Comparison of ENCODE assay signal across 20 cellular contexts in the genomic region with DNA sequence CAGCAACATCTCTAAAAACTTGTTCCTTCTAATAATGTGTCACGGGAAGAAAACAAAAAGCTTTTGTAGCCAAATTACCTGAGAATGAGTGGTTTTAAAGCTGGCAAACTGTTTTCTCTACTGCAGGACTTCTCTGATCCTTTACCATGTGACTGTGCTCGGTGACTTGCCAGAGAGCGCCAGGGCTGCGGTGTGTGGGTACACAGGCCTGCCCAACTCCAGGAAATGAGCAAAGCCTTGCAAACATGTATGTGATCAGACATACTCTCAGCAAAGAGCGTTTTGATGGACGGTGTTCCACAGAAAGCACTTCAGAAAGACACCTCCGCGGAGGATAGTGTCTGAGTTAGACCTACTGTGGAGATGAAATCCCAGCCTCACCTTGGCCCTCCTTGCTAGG.
A peak's percentile ranks its signal among the peaks of the same experiment; 100 is the strongest.
DNase-seq lines count a peak whose midpoint lies in the region; FAIRE-seq and TF ChIP-seq lines count a peak whose summit lies in the region.
"Had no signal": no experiment of that assay in that cellular context is flagged by ENCODE, and none has a peak within 500 bp of the region (broad histone marks: within the 10 kb centered on the region; RNA-seq: fewer than 3 reads in every experiment).

No MANE protein-coding gene starts in this region.

- CTCF ChIA-PET in H1 (lab: Charles Lee; ENCODE audit: partially characterized antibody) = interaction anchor here (1.8 to 3.4 kb wide), 3 partner anchors 9 to 22 kb away, joined by 5 to 18 read pairs (median 10); no protein-coding TSS in a partner anchor
- CTCF ChIA-PET in CD8-positive, alpha-beta memory T cell (lab: Charles Lee) = no interaction called here

- H3K36me3 ChIP-seq in Loucy (ENCODE audit: insufficient read depth, low read length) (no peaks in the 10 kb centered on the region), H1 (ENCODE audit: control insufficient read depth in 2 of 4, insufficient read depth in 4 of 4, low read length in 3 of 4) (no peaks in the 10 kb centered on the region), trophoblast cell (ENCODE audit: control insufficient read depth in 1 of 2, insufficient read depth in 2 of 2, low read length in 2 of 2) (no peaks in the 10 kb centered on the region)
- H3K36me3 ChIP-seq in CD8-positive, alpha-beta memory T cell (ENCODE audit: insufficient read depth, low read length) = no peaks in the 10 kb centered on the region
- H3K36me3 ChIP-seq: BE2C had no signal

- H3K27ac Mint-ChIP-seq in CD8-positive, alpha-beta memory T cell = no peak overlapping the region
- H3K27ac Mint-ChIP-seq: CD4-positive, alpha-beta memory T cell; H9 had no signal

- H3K23me2 ChIP-seq in H1 (ENCODE audit: low read depth, low read length) = no peaks in the 10 kb centered on the region

- H3K18ac ChIP-seq in H1 (ENCODE audit: extremely low read depth, low read length) (no peak overlapping the region), trophoblast cell (ENCODE audit: low read length) (no peak overlapping the region)

- H3K23ac ChIP-seq in H1 (ENCODE audit: insufficient read length) (no peak overlapping the region), trophoblast cell (ENCODE audit: low read length) (no peak overlapping the region)

- no peaks in the 10 kb centered on the region for H3F3A ChIP-seq in Loucy (ENCODE audit: low read depth)

- H3K4me3 ChIP-seq in Loucy (ENCODE audit: low read length, poor library complexity, severe bottlenecking) (no peak overlapping the region), H1 (ENCODE audit: extremely low read depth in 1 of 4, insufficient read depth in 2 of 4, low read depth in 3 of 4, low read length in 4 of 4) (no peak overlapping the region), trophoblast cell (ENCODE audit: low read depth, low read length) (no peak overlapping the region)
- no peak overlapping the region for H3K4me3 ChIP-seq in CD8-positive, alpha-beta memory T cell (ENCODE audit: low read length)
- H3K4me3 ChIP-seq: A549, GM23248 had no signal

- WGBS in H1 (ENCODE audit: extremely low coverage in 1 of 2, insufficient coverage in 1 of 2, insufficient read length in 1 of 2, insufficient replicate concordance in 2 of 2, low coverage in 1 of 2, low lambda C conversion rate in 2 of 2, missing lambda C conversion rate in 1 of 2), 2 experiments = 80% methylated on average over 8 of the region's 8 CpGs; no CpG with 5 or more reads in 1 of the 2 experiments
- WGBS in trophoblast cell (ENCODE audit: extremely low coverage, insufficient coverage, insufficient read length) = no CpG with 5 or more reads among the region's 8 CpGs

- H3K9me2 ChIP-seq in Loucy (replicated peaks; ENCODE audit: low read depth, low read length) = no peaks in the 10 kb centered on the region

- no peak overlapping the region for H3K27ac ChIP-seq in H1 (ENCODE audit: low read depth, low read length)
- no peak overlapping the region for H3K27ac ChIP-seq in CD8-positive, alpha-beta memory T cell (ENCODE audit: low read depth, low read length)
- H3K27ac ChIP-seq in trophoblast cell (ENCODE audit: low read depth, low read length) = no peak overlapping the region
- H3K27ac ChIP-seq: A549, C4-2B, GM23248 had no signal

- H2BK120ac ChIP-seq in H1 (replicated peaks; ENCODE audit: low read depth, low read length) (no peak overlapping the region), trophoblast cell (ENCODE audit: insufficient read depth, low read length, poor library complexity) (no peak overlapping the region)

- no peak overlapping the region for H4K8ac ChIP-seq in H1 (ENCODE audit: extremely low read depth, insufficient read depth, low read length)
- H4K8ac ChIP-seq in trophoblast cell (ENCODE audit: low read depth, low read length) = no peak overlapping the region

- no peak overlapping the region for H2BK15ac ChIP-seq in H1 (ENCODE audit: low read length)

- TF ChIP-seq CTCF in Loucy (conservative IDR thresholded peaks at IDR 0.05; ENCODE audit: low read length) = no peak
- no peak for TF ChIP-seq CTCF in H1 (IDR thresholded peaks at IDR 0.05; ENCODE audit: control extremely low read depth in 1 of 3, insufficient read depth in 1 of 3, low read depth in 1 of 3, low read length in 3 of 3)

- peak; percentile 27 for DNase-seq in RPMI7951 (ENCODE audit: low read depth)
- DNase-seq in H1 (ENCODE audit: low read depth in 1 of 2, low spot score in 2 of 2) = no peak
- no peak for DNase-seq in CD8-positive, alpha-beta memory T cell
- no peak for DNase-seq in stimulated activated naive CD4-positive, alpha-beta T cell (lab: John Stamatoyannopoulos, UW)
- DNase-seq in trophoblast cell = no peak
- DNase-seq: BE2C; CD4-positive, alpha-beta memory T cell; COR-L47; DMS153; DMS79 treated with DMSO at 0.1 percent for 48 hours; GDM1; GM23248; H9; IMR-90 had no signal

- no peak for TF ChIP-seq POLR2A in H1 (IDR thresholded peaks at IDR 0.05; ENCODE audit: control extremely low read depth in 1 of 2, low read depth in 2 of 2, low read length in 2 of 2)

- peaks cover 0 to 2% (median 0%) of the 10 kb centered on the region in 5 donors for H3K9me3 Mint-ChIP-seq in CD8-positive, alpha-beta memory T cell
- H3K9me3 Mint-ChIP-seq: H9 had no signal

- H2AFZ ChIP-seq in Loucy (ENCODE audit: low read length) (0 out of 2 replicates have a peak overlapping the region, but pooled peaks have one; percentile 57), H1 (ENCODE audit: low read length) (no peak overlapping the region), trophoblast cell (ENCODE audit: insufficient read depth, low read length, poor library complexity) (no peak overlapping the region)
- H2AFZ ChIP-seq: GM23248 had no signal

- H2AK5ac ChIP-seq in H1 (ENCODE audit: low read depth, low read length) (no peak overlapping the region), trophoblast cell (ENCODE audit: low read length) (no peak overlapping the region)

- no peaks in the 10 kb centered on the region for H3K9me3 ChIP-seq in Loucy (ENCODE audit: insufficient read depth, low read depth, low read length)
- no peaks in the 10 kb centered on the region for H3K9me3 ChIP-seq in H1 (ENCODE audit: insufficient read depth in 2 of 2, low read depth in 1 of 2, low read length in 1 of 2)
- no peaks in the 10 kb centered on the region for H3K9me3 ChIP-seq in CD8-positive, alpha-beta memory T cell (ENCODE audit: low read length)
- no peaks in the 10 kb centered on the region for H3K9me3 ChIP-seq in trophoblast cell (ENCODE audit: insufficient read depth, low read depth, low read length)
- H3K9me3 ChIP-seq: A549, BE2C had no signal

- H3K14ac ChIP-seq in H1 (ENCODE audit: insufficient read length) (no peak overlapping the region), trophoblast cell (ENCODE audit: low read length) (no peak overlapping the region)

- H2BK5ac ChIP-seq in H1 (ENCODE audit: low read depth, low read length) (no peak overlapping the region), trophoblast cell (ENCODE audit: low read depth, low read length, poor library complexity) (no peak overlapping the region)

- H4K12ac ChIP-seq in trophoblast cell (ENCODE audit: low read depth, low read length) = no peak overlapping the region

- H4K91ac ChIP-seq in H1 (replicated peaks; ENCODE audit: insufficient read length, low read length) (no peak overlapping the region), trophoblast cell (ENCODE audit: low read depth, low read length) (no peak overlapping the region)

- H3K56ac ChIP-seq in H1 (replicated peaks; ENCODE audit: insufficient read length, low read depth, low read length) = no peak overlapping the region

- H2BK20ac ChIP-seq in H1 (ENCODE audit: low read length) = no peak overlapping the region

- no peaks in the 10 kb centered on the region for H3K4me1 Mint-ChIP-seq in CD8-positive, alpha-beta memory T cell
- H3K4me1 Mint-ChIP-seq: CD4-positive, alpha-beta memory T cell had no signal

- POLR2A ChIA-PET in H1 (lab: Charles Lee; ENCODE audit: partially characterized antibody) = interaction anchor here (1.0 kb wide), 1 partner anchor 21 kb away, joined by 3 read pairs; no protein-coding TSS in a partner anchor
- POLR2A ChIA-PET in CD8-positive, alpha-beta memory T cell (lab: Charles Lee) = no interaction called here

- H3K4me1 ChIP-seq in Loucy (ENCODE audit: insufficient read depth, low read length, poor library complexity, severe bottlenecking) (peaks cover 11% of the 10 kb centered on the region), H1 (replicated peaks in 1 of 4; ENCODE audit: control insufficient read depth in 3 of 4, insufficient read depth in 4 of 4, low read length in 3 of 4) (peaks cover 0 to 5% (median 2%) of the 10 kb centered on the region in 4 experiments; a peak in 2 of 7 replicates), trophoblast cell (ENCODE audit: control insufficient read depth in 1 of 2, insufficient read depth in 2 of 2, low read length in 2 of 2) (no peaks in the 10 kb centered on the region)
- no peaks in the 10 kb centered on the region for H3K4me1 ChIP-seq in CD8-positive, alpha-beta memory T cell (ENCODE audit: insufficient read depth, low read length)
- H3K4me1 ChIP-seq: A549, BE2C had no signal

- H3K79me1 ChIP-seq in H1 (ENCODE audit: low read depth, low read length) (no peaks in the 10 kb centered on the region), trophoblast cell (ENCODE audit: low read length) (no peaks in the 10 kb centered on the region)

- no peaks in the 10 kb centered on the region for H3K79me2 ChIP-seq in Loucy (ENCODE audit: insufficient read depth, low read length)
- H3K79me2 ChIP-seq in H1 (ENCODE audit: control insufficient read depth in 1 of 2, insufficient read depth in 2 of 2, low read length in 2 of 2) = no peaks in the 10 kb centered on the region
- H3K79me2 ChIP-seq in trophoblast cell (ENCODE audit: control insufficient read depth, insufficient read depth, low read length, poor library complexity) = no peaks in the 10 kb centered on the region

- no peak for TF ChIP-seq EP300 in H1 (IDR thresholded peaks at IDR 0.05; ENCODE audit: borderline replicate concordance in 1 of 2, low read depth in 2 of 2, low read length in 2 of 2)

- no peak for TF ChIP-seq RAD21 in H1 (IDR thresholded peaks at IDR 0.05 in 1 of 2, conservative IDR thresholded peaks at IDR 0.05 in 1 of 2; ENCODE audit: low read depth in 2 of 2, low read length in 2 of 2)

- H3K27me3 ChIP-seq in Loucy (ENCODE audit: insufficient read depth, low read length, poor library complexity, severe bottlenecking) (no peaks in the 10 kb centered on the region), H1 (replicated peaks in 1 of 4; ENCODE audit: control insufficient read depth in 3 of 4, extremely low read depth in 1 of 4, insufficient read depth in 3 of 4, low read length in 3 of 4) (no peaks in the 10 kb centered on the region), trophoblast cell (ENCODE audit: insufficient read depth, low read length) (no peaks in the 10 kb centered on the region)
- H3K27me3 ChIP-seq in CD8-positive, alpha-beta memory T cell (ENCODE audit: insufficient read depth, low read length, poor library complexity, severe bottlenecking) = no peaks in the 10 kb centered on the region
- H3K27me3 ChIP-seq: BE2C had no signal

- no peak overlapping the region for H3K9ac ChIP-seq in Loucy (ENCODE audit: low read depth, low read length, poor library complexity, severe bottlenecking)
- H3K9ac ChIP-seq in H1 (replicated peaks in 1 of 4; ENCODE audit: extremely low read depth in 1 of 4, low read depth in 3 of 4, low read length in 3 of 4) = no peak overlapping the region
- H3K9ac ChIP-seq in trophoblast cell (ENCODE audit: low read length) = no peak overlapping the region
- H3K9ac ChIP-seq: GM23248 had no signal

- peak overlapping the region; percentile 14 for H3K4me2 ChIP-seq in Loucy (ENCODE audit: low read depth, low read length, poor library complexity, severe bottlenecking)
- no peak overlapping the region for H3K4me2 ChIP-seq in H1 (ENCODE audit: insufficient read depth in 1 of 2, low read depth in 2 of 2, low read length in 2 of 2)
- H3K4me2 ChIP-seq in trophoblast cell (ENCODE audit: low read length) = no peak overlapping the region
- H3K4me2 ChIP-seq: A549 had no signal

- no peak overlapping the region for H3K4me3 Mint-ChIP-seq in CD8-positive, alpha-beta memory T cell
- H3K4me3 Mint-ChIP-seq: CD4-positive, alpha-beta memory T cell; H9 had no signal

- H2BK12ac ChIP-seq in H1 (ENCODE audit: low read depth, low read length) (0 out of 2 replicates have a peak overlapping the region, but pooled peaks have one; percentile 82), trophoblast cell (ENCODE audit: low read length) (no peak overlapping the region)

- H3K27me3 Mint-ChIP-seq in CD8-positive, alpha-beta memory T cell = peaks cover 4 to 13% of the 10 kb centered on the region in 2 donors
- H3K27me3 Mint-ChIP-seq: CD4-positive, alpha-beta memory T cell had no signal

- H4K20me1 ChIP-seq in Loucy (ENCODE audit: insufficient read depth, low read length, poor library complexity, severe bottlenecking) = no peaks in the 10 kb centered on the region
- no peaks in the 10 kb centered on the region for H4K20me1 ChIP-seq in H1 (replicated peaks in 1 of 2; ENCODE audit: control insufficient read depth in 1 of 2, insufficient read depth in 2 of 2, low read length in 2 of 2)

- H3K36me3 Mint-ChIP-seq in CD8-positive, alpha-beta memory T cell = no peaks in the 10 kb centered on the region
- H3K36me3 Mint-ChIP-seq: CD4-positive, alpha-beta memory T cell had no signal

- H3K4ac ChIP-seq in H1 (replicated peaks; ENCODE audit: insufficient read length, low read depth, low read length) (no peak overlapping the region), trophoblast cell (ENCODE audit: low read depth, low read length) (no peak overlapping the region)

- H4K5ac ChIP-seq in H1 (ENCODE audit: insufficient read length, low read depth, low read length) = no peak overlapping the region

- FAIRE-seq in H1 (lab: Jason Lieb, UNC) = no peak
- FAIRE-seq: A549, D721Med, GM12892, GM19239 had no signal
